In genomic region chr1:30998171-30998570, GRCh38 we compare ENCODE assay signal across 19 cellular contexts.
A peak's percentile ranks its signal among the peaks of the same experiment; 100 is the strongest.
DNase-seq lines count a peak whose midpoint lies in the region; ATAC-seq and TF ChIP-seq lines count a peak whose summit lies in the region.
"Had no signal": no experiment of that assay in that cellular context is flagged by ENCODE, and none has a peak within 500 bp of the region (broad histone marks: within the 10 kb centered on the region; RNA-seq: fewer than 3 reads in every experiment).

No MANE protein-coding gene starts in this region.

- CTCF ChIA-PET in CD4-positive, alpha-beta T cell (lab: Charles Lee): interaction anchor here (1.2 to 1.4 kb wide), 2 partner anchors 12 to 67 kb away, joined by 3 read pairs; no protein-coding TSS in a partner anchor

- H3K27ac Mint-ChIP-seq in CD4-positive, alpha-beta T cell: peak overlapping the region; percentile 22
- H3K27ac Mint-ChIP-seq in H9: peak overlapping the region in 2 of 3 experiments; percentile 26 to 76; a peak in 3 of 7 replicates
- H3K27ac Mint-ChIP-seq in activated naive CD8-positive, alpha-beta T cell treated with anti-CD3 and anti-CD28 coated beads, Interleukin-2, amount 50 U/mL, for 24 hours: peak overlapping the region; percentile 56

- H3K4ac ChIP-seq in H9 (ENCODE audit: low read depth, low read length): no peak overlapping the region

- no peaks in the 10 kb centered on the region for H3K9me3 Mint-ChIP-seq in CD4-positive, alpha-beta T cell
- no peaks in the 10 kb centered on the region for H3K9me3 Mint-ChIP-seq in H9
- no peaks in the 10 kb centered on the region for H3K9me3 Mint-ChIP-seq in activated naive CD8-positive, alpha-beta T cell treated with anti-CD3 and anti-CD28 coated beads, Interleukin-2, amount 50 U/mL, for 24 hours
- H3K9me3 Mint-ChIP-seq: CD8-positive, alpha-beta T cell had no signal

- intact Hi-C loops in CD4-positive, alpha-beta T cell (cut with DNase I, micrococcal nuclease): loop anchor here in 1 of 2 experiments (5.0 kb wide), 1 partner anchor 34 kb away; no protein-coding TSS in a partner anchor

- no peak overlapping the region for H2BK20ac ChIP-seq in H9 (ENCODE audit: low read depth, low read length, poor library complexity, severe bottlenecking)

- no peak overlapping the region for H3K4me3 ChIP-seq in smooth muscle cell

- H3K27me3 Mint-ChIP-seq in CD4-positive, alpha-beta T cell: no peaks in the 10 kb centered on the region
- no peaks in the 10 kb centered on the region for H3K27me3 Mint-ChIP-seq in H9 (ENCODE audit: low read depth)
- no peaks in the 10 kb centered on the region for H3K27me3 Mint-ChIP-seq in activated naive CD8-positive, alpha-beta T cell treated with anti-CD3 and anti-CD28 coated beads, Interleukin-2, amount 50 U/mL, for 24 hours

- no peak overlapping the region for H4K8ac ChIP-seq in H9 (replicated peaks; ENCODE audit: insufficient read length, low read depth, low read length)

- H3K4me1 ChIP-seq in H9 (ENCODE audit: insufficient read depth, low read length) (no peaks in the 10 kb centered on the region), smooth muscle cell (ENCODE audit: low read depth) (no peaks in the 10 kb centered on the region)

- peaks cover 86% of the 10 kb centered on the region for H3K36me3 Mint-ChIP-seq in CD4-positive, alpha-beta T cell (ENCODE audit: low read depth)
- peaks cover 10 to 50% (median 34%) of the 10 kb centered on the region in 3 experiments; a peak in 6 of 7 replicates for H3K36me3 Mint-ChIP-seq in H9 (ENCODE audit: insufficient read depth in 1 of 3, low read depth in 3 of 3)
- H3K36me3 Mint-ChIP-seq in activated naive CD8-positive, alpha-beta T cell treated with anti-CD3 and anti-CD28 coated beads, Interleukin-2, amount 50 U/mL, for 24 hours (ENCODE audit: low read depth): peaks cover 64% of the 10 kb centered on the region

- peaks cover 6% of the 10 kb centered on the region for H3K79me1 ChIP-seq in H9 (ENCODE audit: insufficient read depth, low read depth, low read length, poor library complexity, severe bottlenecking)

- no peaks in the 10 kb centered on the region for H3F3A ChIP-seq in smooth muscle cell (ENCODE audit: low read depth)

- H3K79me2 ChIP-seq in H9 (ENCODE audit: insufficient read depth, low read length): peaks cover 7% of the 10 kb centered on the region; the same call in 1 of the 2 replicates
- H3K79me2 ChIP-seq in smooth muscle cell (ENCODE audit: low read depth): peaks cover 100% of the 10 kb centered on the region

- no peak overlapping the region for H3K4me3 Mint-ChIP-seq in CD4-positive, alpha-beta T cell
- H3K4me3 Mint-ChIP-seq in H9: no peak overlapping the region
- no peak overlapping the region for H3K4me3 Mint-ChIP-seq in activated naive CD8-positive, alpha-beta T cell treated with anti-CD3 and anti-CD28 coated beads, Interleukin-2, amount 50 U/mL, for 24 hours
- H3K4me3 Mint-ChIP-seq: CD8-positive, alpha-beta T cell had no signal

- H2AFZ ChIP-seq in H9 (ENCODE audit: low read length): no peak overlapping the region
- H2AFZ ChIP-seq in smooth muscle cell (ENCODE audit: low read depth): no peak overlapping the region

- H3K56ac ChIP-seq in H9 (ENCODE audit: insufficient read length, low read depth, low read length): no peak overlapping the region

- no peaks in the 10 kb centered on the region for H3K27me3 ChIP-seq in CD4-positive, alpha-beta T cell (ENCODE audit: control insufficient read depth, insufficient read depth, low read length)
- H3K27me3 ChIP-seq in H9 (ENCODE audit: insufficient read depth, low read length) (no peaks in the 10 kb centered on the region), smooth muscle cell (ENCODE audit: low read depth) (no peaks in the 10 kb centered on the region)

- no peak for DNase-seq in CD4-positive, alpha-beta T cell
- no peak for DNase-seq in H9
- no peak for DNase-seq in activated naive CD8-positive, alpha-beta T cell treated with anti-CD3 and anti-CD28 coated beads, Interleukin-2, amount 50 U/mL, for 24 hours
- DNase-seq in smooth muscle cell (lab: John Stamatoyannopoulos, UW; ENCODE audit: unreplicated experiment): no peak
- no peak for DNase-seq in GM13977 (ENCODE audit: low spot score)
- no peak for DNase-seq in GM13976 (ENCODE audit: low spot score)
- DNase-seq: ACHN; CD8-positive, alpha-beta T cell; DND-41; GF-D8; GOT3; MM.1S; NCI-H1105; NCI-H187 treated with DMSO at 0.1 percent for 48 hours; NCI-H2171; NCI-H774; Right ventricle myocardium superior had no signal

- H3K14ac ChIP-seq in H9 (ENCODE audit: insufficient read depth, low read length): no peak overlapping the region

- H2BK5ac ChIP-seq in H9 (ENCODE audit: insufficient read length, low read length): no peak overlapping the region

- no peak overlapping the region for H4K91ac ChIP-seq in H9 (ENCODE audit: insufficient read length, low read depth, low read length)

- H3K36me3 ChIP-seq in smooth muscle cell (ENCODE audit: low read depth): no peaks in the 10 kb centered on the region

- no peak overlapping the region for H2BK12ac ChIP-seq in H9 (ENCODE audit: insufficient read length, low read depth, low read length)

- no peaks in the 10 kb centered on the region for H4K20me1 ChIP-seq in H9 (ENCODE audit: control insufficient read depth, insufficient read depth, insufficient read length)
- H4K20me1 ChIP-seq in smooth muscle cell (ENCODE audit: low read depth): peaks cover 100% of the 10 kb centered on the region

- H3K18ac ChIP-seq in H9 (ENCODE audit: insufficient read length, low read depth, low read length): no peak overlapping the region

- no peak overlapping the region for H2BK120ac ChIP-seq in H9 (ENCODE audit: low read depth, low read length, poor library complexity, severe bottlenecking)

- WGBS in H9 (ENCODE audit: extremely low coverage, insufficient read length, low lambda C conversion rate): no CpG with 5 or more reads among the region's 5 CpGs
- 87% methylated on average over 5 of the region's 5 CpGs for WGBS in smooth muscle cell (ENCODE audit: low lambda C conversion rate)

- no peak overlapping the region for H3K9ac ChIP-seq in H9 (ENCODE audit: extremely low read depth, insufficient read length, low read length)
- no peak overlapping the region for H3K9ac ChIP-seq in smooth muscle cell (ENCODE audit: low read depth)

- no peaks in the 10 kb centered on the region for H3K9me3 ChIP-seq in CD4-positive, alpha-beta T cell (ENCODE audit: control insufficient read depth, low read length)
- no peaks in the 10 kb centered on the region for H3K9me3 ChIP-seq in H9 (ENCODE audit: control insufficient read depth, low read depth, low read length)
- no peaks in the 10 kb centered on the region for H3K9me3 ChIP-seq in smooth muscle cell (replicated peaks; ENCODE audit: low read depth)

- H2AK5ac ChIP-seq in H9 (ENCODE audit: insufficient read length, low read length): no peak overlapping the region

- peaks cover 57% of the 10 kb centered on the region for H3K4me1 Mint-ChIP-seq in CD4-positive, alpha-beta T cell (ENCODE audit: low read depth)
- H3K4me1 Mint-ChIP-seq in H9: peaks cover 22 to 29% of the 10 kb centered on the region in 2 experiments
- H3K4me1 Mint-ChIP-seq in activated naive CD8-positive, alpha-beta T cell treated with anti-CD3 and anti-CD28 coated beads, Interleukin-2, amount 50 U/mL, for 24 hours: peaks cover 32% of the 10 kb centered on the region

- H3T11ph ChIP-seq in H9 (ENCODE audit: low read length): no peak overlapping the region

- no peak for ATAC-seq in CD4-positive, alpha-beta T cell (ENCODE audit: poor library complexity)
- ATAC-seq in activated naive CD8-positive, alpha-beta T cell treated with anti-CD3 and anti-CD28 coated beads, Interleukin-2, amount 50 U/mL, for 24 hours: no peak
- ATAC-seq in HG02623 (IDR thresholded peaks at IDR 0.05; ENCODE audit: unreplicated experiment): no peak
- ATAC-seq: CD8-positive, alpha-beta T cell; Panc1 had no signal

- in situ Hi-C loops in GM13977 (cut with MboI; ENCODE audit: low pct_unique_long_range_greater_than_20kb, low sequenced_read_pairs, unreplicated experiment) (no loop called here), GM13976 (cut with MboI; ENCODE audit: low sequenced_read_pairs, unreplicated experiment) (no loop called here)

- POLR2A ChIA-PET in CD4-positive, alpha-beta T cell (lab: Charles Lee): no interaction called here

- H3K23me2 ChIP-seq in H9 (ENCODE audit: insufficient read length, low read depth, low read length, poor library complexity, severe bottlenecking): no peaks in the 10 kb centered on the region

- no peak for TF ChIP-seq CTCF in CD4-positive, alpha-beta T cell (IDR thresholded peaks at IDR 0.05)
- TF ChIP-seq CTCF in H9 (conservative IDR thresholded peaks at IDR 0.05) (no peak), smooth muscle cell (IDR thresholded peaks at IDR 0.05; ENCODE audit: borderline replicate concordance, insufficient read depth, poor library complexity, severe bottlenecking) (no peak), GM13977 (IDR thresholded peaks at IDR 0.05; ENCODE audit: extremely low read depth, insufficient read depth, missing control alignments) (no peak), GM13976 (IDR thresholded peaks at IDR 0.05; ENCODE audit: borderline replicate concordance, control extremely low read depth, extremely low read depth, insufficient read depth, missing control alignments) (no peak)

- no peak overlapping the region for H2BK15ac ChIP-seq in H9 (ENCODE audit: low read depth, low read length)

- no peak overlapping the region for H3K23ac ChIP-seq in H9 (ENCODE audit: insufficient read length, low read depth, low read length)

- no peak overlapping the region for H4K5ac ChIP-seq in H9 (ENCODE audit: insufficient read length, low read depth, low read length)

- no peak overlapping the region for H3K27ac ChIP-seq in CD4-positive, alpha-beta T cell (ENCODE audit: low read depth, low read length)
- H3K27ac ChIP-seq in H9 (ENCODE audit: insufficient read length, low read depth, low read length) (no peak overlapping the region), smooth muscle cell (ENCODE audit: low read depth) (peak overlapping the region; percentile 36)

- no peak overlapping the region for H3K4me2 ChIP-seq in H9 (ENCODE audit: insufficient read depth, insufficient read length, low read length)
- H3K4me2 ChIP-seq in smooth muscle cell: no peak overlapping the region
